Comparison of ENCODE assay signal across 18 cellular contexts in the genomic region with DNA sequence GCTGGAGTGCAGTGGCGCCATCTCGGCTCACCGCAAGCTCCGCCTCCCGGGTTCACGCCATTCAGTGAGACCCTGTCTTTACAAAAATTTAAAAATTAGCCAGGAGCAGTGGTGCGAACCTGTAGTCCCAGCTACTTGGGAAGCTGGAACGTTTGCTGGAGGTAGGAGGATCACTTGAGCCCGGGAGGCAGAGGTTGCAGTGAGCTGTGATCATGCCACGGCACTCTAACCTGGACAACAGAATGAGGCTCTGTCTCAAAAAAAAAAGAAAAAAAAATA. TPM values are rescaled to one million over a fixed set of nuclear protein-coding genes. Genes with fewer than 3 reads are reported as not detected.
DNase-seq lines count a peak whose midpoint lies in the region; ATAC-seq, FAIRE-seq and TF ChIP-seq lines count a peak whose summit lies in the region.
"Had no signal": no experiment of that assay in that cellular context is flagged by ENCODE, and none has a peak within 500 bp of the region (broad histone marks: within the 10 kb centered on the region; RNA-seq: fewer than 3 reads in every experiment).

No MANE protein-coding gene starts in this region.

- TF ChIP-seq CTCF in A549 (IDR thresholded peaks at IDR 0.05) (no peak), IMR-90 (conservative IDR thresholded peaks at IDR 0.05; ENCODE audit: low read depth, low read length) (no peak), foreskin keratinocyte (conservative IDR thresholded peaks at IDR 0.05) (no peak)

- H3K14ac ChIP-seq in IMR-90 (replicated peaks; ENCODE audit: low read depth, low read length): no peak overlapping the region

- H3K9me1 ChIP-seq in IMR-90 (ENCODE audit: insufficient read depth, low read length): peaks cover 27% of the 10 kb centered on the region

- H3K27ac Mint-ChIP-seq in activated naive CD4-positive, alpha-beta T cell treated with anti-CD3 and anti-CD28 coated beads, Interleukin-2, amount 50 U/mL, for 72 hours: no peak overlapping the region
- H3K27ac Mint-ChIP-seq: activated naive CD8-positive, alpha-beta T cell treated with anti-CD3 and anti-CD28 coated beads for 36 hours; activated T-cell treated with anti-CD3 and anti-CD28 coated beads, Interleukin-2, amount 50 U/mL, for 72 hours; stimulated activated effector memory CD8-positive, alpha-beta T cell treated with anti-CD3 and anti-CD28 coated beads, Interleukin-12 subunit alpha, Interleukin-12 subunit beta, amount 100 ng/mL, for 72 hours; T-helper 1 cell treated with Interleukin-12 subunit alpha and Interleukin-12 subunit beta and Interleukin-4 antibody, amounts not matched to agents 30 μg/mL and 1 μg/mL, for 36 hours had no signal

- peak overlapping the region; percentile 40; the same call in 1 of the 2 replicates for H4K5ac ChIP-seq in IMR-90 (ENCODE audit: low read depth, low read length)

- BruUV-seq in IMR-90 (replicated peaks; lab: Mats Ljungman, UMichigan): no TSS peak

- peak overlapping the region; percentile 89 to 96 for H3K27ac ChIP-seq in A549
- H3K27ac ChIP-seq in IMR-90 (ENCODE audit: insufficient read depth, low read length): no peak overlapping the region; the same call in 1 of the 2 replicates
- peak overlapping the region; percentile 94 for H3K27ac ChIP-seq in foreskin keratinocyte

- 90% methylated on average over 10 of the region's 10 CpGs for WGBS in A549 (ENCODE audit: missing lambda C conversion rate)
- WGBS in IMR-90 (ENCODE audit: extremely low coverage in 2 of 2, insufficient read length in 1 of 2), 2 experiments: 96% methylated on average over 6 of the region's 10 CpGs; no CpG with 5 or more reads in 1 of the 2 experiments

- ATAC-seq in A549: no peak
- no peak for ATAC-seq in IMR-90 (ENCODE audit: low read depth)
- no peak for ATAC-seq in foreskin keratinocyte
- ATAC-seq in GM18870 (IDR thresholded peaks at IDR 0.05; ENCODE audit: unreplicated experiment): no peak
- ATAC-seq in activated naive CD4-positive, alpha-beta T cell treated with anti-CD3 and anti-CD28 coated beads, Interleukin-2, amount 50 U/mL, for 72 hours: no peak
- no peak for ATAC-seq in HG03457 (IDR thresholded peaks at IDR 0.05; ENCODE audit: unreplicated experiment)

- H3K36me3 Mint-ChIP-seq in activated naive CD4-positive, alpha-beta T cell treated with anti-CD3 and anti-CD28 coated beads, Interleukin-2, amount 50 U/mL, for 72 hours: no peaks in the 10 kb centered on the region
- H3K36me3 Mint-ChIP-seq: activated naive CD8-positive, alpha-beta T cell treated with anti-CD3 and anti-CD28 coated beads for 36 hours; stimulated activated effector memory CD8-positive, alpha-beta T cell treated with anti-CD3 and anti-CD28 coated beads, Interleukin-12 subunit alpha, Interleukin-12 subunit beta, amount 100 ng/mL, for 72 hours had no signal

- H3K56ac ChIP-seq in IMR-90 (ENCODE audit: extremely low read depth, insufficient read depth, low read length): no peak overlapping the region

- no peaks in the 10 kb centered on the region for H3K9me3 ChIP-seq in A549
- no peaks in the 10 kb centered on the region for H3K9me3 ChIP-seq in IMR-90 (ENCODE audit: control insufficient read depth, insufficient read depth, low read length)

- peak overlapping the region; percentile 72 for H3K4me2 ChIP-seq in A549
- H3K4me2 ChIP-seq in IMR-90 (ENCODE audit: low read depth, low read length): no peak overlapping the region

- H3K23ac ChIP-seq in IMR-90 (ENCODE audit: low read depth, low read length): no peak overlapping the region

- dilution Hi-C loops in IMR-90 (cut with HindIII; ENCODE audit: low sequenced_read_pairs, unreplicated experiment): no loop called here

- TF ChIP-seq POLR2A in A549 (IDR thresholded peaks at IDR 0.05; ENCODE audit: low read length) (no peak), IMR-90 (IDR thresholded peaks at IDR 0.05; ENCODE audit: low read depth, low read length) (no peak)

- H2BK15ac ChIP-seq in IMR-90 (ENCODE audit: low read depth, low read length): peak overlapping the region; percentile 86; the same call in 1 of the 3 replicates

- H4K8ac ChIP-seq in IMR-90 (ENCODE audit: low read depth in 2 of 2, low read length in 2 of 2): peak overlapping the region in 1 of 2 experiments; percentile 83; a peak in 1 of 4 replicates

- TF ChIP-seq EP300 in A549 (IDR thresholded peaks at IDR 0.05): no peak

- H3K4me1 ChIP-seq in A549 (peaks cover 69% of the 10 kb centered on the region), IMR-90 (ENCODE audit: control insufficient read depth, insufficient read depth, low read length) (peaks cover 16% of the 10 kb centered on the region), foreskin keratinocyte (peaks cover 41% of the 10 kb centered on the region)

- CTCF ChIA-PET in A549 (lab: Yijun Ruan, JAX) (interaction anchor here (0.6 to 3.8 kb wide), 10 partner anchors 9 to 99 kb away, joined by 3 to 20 read pairs (median 6); no protein-coding TSS in a partner anchor), IMR-90 (lab: Yijun Ruan, JAX) (interaction anchor here (0.8 to 1.2 kb wide), 2 partner anchors 9 to 24 kb away, joined by 4 to 6 read pairs; no protein-coding TSS in a partner anchor)

- H3K4me3 ChIP-seq in A549: no peak overlapping the region
- H3K4me3 ChIP-seq in IMR-90 (ENCODE audit: insufficient read depth, low read depth, low read length): no peak overlapping the region

- peak overlapping the region; percentile 56 for H2BK5ac ChIP-seq in IMR-90 (ENCODE audit: low read depth, low read length, poor library complexity, severe bottlenecking)

- DNase-seq in A549 (ENCODE audit: low read depth in 1 of 2, low spot score in 1 of 2) (no peak), IMR-90 (no peak), foreskin keratinocyte (no peak), renal cortical epithelial cell (ENCODE audit: low read depth) (peak; percentile 72), CD1c-positive myeloid dendritic cell (ENCODE audit: extremely low spot score) (no peak)
- DNase-seq in activated naive CD4-positive, alpha-beta T cell treated with anti-CD3 and anti-CD28 coated beads, Interleukin-2, amount 50 U/mL, for 72 hours (ENCODE audit: low spot score in 2 of 2): no peak
- DNase-seq: activated CD4-positive, CD25-positive, alpha-beta regulatory T cell; activated naive CD8-positive, alpha-beta T cell treated with anti-CD3 and anti-CD28 coated beads for 36 hours; activated T-cell treated with anti-CD3 and anti-CD28 coated beads, Interleukin-2, amount 50 U/mL, for 72 hours; EL; NCI-H187 treated with DMSO at 0.1 percent for 48 hours; NK-92 treated with Interleukin-12 subunit alpha and Interleukin-12 subunit beta, amount 100 ng/mL, for 24 hours; SHP77; stimulated activated CD4-positive, alpha-beta T cell treated with anti-CD3 and anti-CD28 coated beads, Interleukin-12 subunit alpha, Interleukin-12 subunit beta, amount 100 ng/mL, for 4 hours had no signal

- H3K27me3 ChIP-seq in IMR-90 (ENCODE audit: control insufficient read depth, insufficient read depth, low read length) (no peaks in the 10 kb centered on the region), foreskin keratinocyte (no peaks in the 10 kb centered on the region)

- H3K4ac ChIP-seq in IMR-90 (ENCODE audit: low read depth, low read length): peak overlapping the region; percentile 80; the same call in 1 of the 2 replicates

- FAIRE-seq in A549 (lab: Jason Lieb, UNC): no peak

- peak overlapping the region; percentile 18; the same call in 1 of the 2 replicates for H4K91ac ChIP-seq in IMR-90 (ENCODE audit: insufficient read depth, low read depth, low read length)

- in situ Hi-C loops in IMR-90 (cut with MboI; ENCODE audit: low sequenced_read_pairs): no loop called here

- H3K36me3 ChIP-seq in IMR-90 (ENCODE audit: control insufficient read depth, insufficient read depth, low read length): no peaks in the 10 kb centered on the region

- no peaks in the 10 kb centered on the region for H4K20me1 ChIP-seq in IMR-90 (ENCODE audit: insufficient read depth, low read length)

- POLR2A ChIA-PET in A549 (lab: Yijun Ruan, JAX) (no interaction called here), IMR-90 (lab: Charles Lee; ENCODE audit: unreplicated experiment) (interaction anchor here (0.5 kb wide), 1 partner anchor 9 kb away, joined by 3 read pairs; no protein-coding TSS in a partner anchor)

- H2BK120ac ChIP-seq in IMR-90 (ENCODE audit: low read depth, low read length): peak overlapping the region; percentile 82

- no peaks in the 10 kb centered on the region for H3K79me1 ChIP-seq in IMR-90 (ENCODE audit: low read depth in 1 of 2, low read length in 2 of 2)

- H3K18ac ChIP-seq in IMR-90 (ENCODE audit: low read depth, low read length): no peak overlapping the region; the same call in 1 of the 2 replicates

- peak overlapping the region; percentile 88 for H2BK20ac ChIP-seq in IMR-90 (ENCODE audit: low read depth, low read length)

- intact Hi-C loops in IMR-90 (cut with micrococcal nuclease): no loop called here

- H3K9me3 Mint-ChIP-seq in activated naive CD4-positive, alpha-beta T cell treated with anti-CD3 and anti-CD28 coated beads, Interleukin-2, amount 50 U/mL, for 72 hours: no peaks in the 10 kb centered on the region
- H3K9me3 Mint-ChIP-seq: activated naive CD8-positive, alpha-beta T cell treated with anti-CD3 and anti-CD28 coated beads for 36 hours; activated T-cell treated with anti-CD3 and anti-CD28 coated beads, Interleukin-2, amount 50 U/mL, for 72 hours; stimulated activated effector memory CD8-positive, alpha-beta T cell treated with anti-CD3 and anti-CD28 coated beads, Interleukin-12 subunit alpha, Interleukin-12 subunit beta, amount 100 ng/mL, for 72 hours; T-helper 1 cell treated with Interleukin-12 subunit alpha and Interleukin-12 subunit beta and Interleukin-4 antibody, amounts not matched to agents 30 μg/mL and 1 μg/mL, for 36 hours had no signal

- H3K9ac ChIP-seq in IMR-90 (ENCODE audit: low read depth, low read length): no peak overlapping the region

- H2AK5ac ChIP-seq in IMR-90 (ENCODE audit: low read depth, low read length): peak overlapping the region; percentile 75; the same call in 1 of the 2 replicates

- no peak overlapping the region for H2AFZ ChIP-seq in IMR-90 (replicated peaks; ENCODE audit: low read length, poor library complexity)

- peak overlapping the region; percentile 44 for H2AK9ac ChIP-seq in IMR-90 (replicated peaks; ENCODE audit: low read depth, low read length, poor library complexity)

- no peak for TF ChIP-seq RAD21 in A549 (conservative IDR thresholded peaks at IDR 0.05 in 1 of 2, IDR thresholded peaks at IDR 0.05 in 1 of 2)
- TF ChIP-seq RAD21 in IMR-90 (IDR thresholded peaks at IDR 0.05; ENCODE audit: low read length): no peak

RNA-seq across cellular contexts. Expression of gene PARD6B, which starts 5.7 kb away (rescaled TPM):
- polyA plus RNA-seq in A549 (2011; rRNA removed) (6.2 and 6.4 TPM in 2 replicates), A549 (2017; fragmentation: RNase III; extraction: RNeasy Plus Mini Kit Qiagen cat#74134 plus additional on column Dnase treatment) (2.7 to 3.1 TPM (median 2.8 TPM) in 3 replicates), IMR-90 (2012; rRNA removed) (0.14 and 0.17 TPM in 2 replicates), foreskin keratinocyte (1.0 and 1.1 TPM in 2 replicates)
- 1.6 and 1.7 TPM in 2 replicates for polyA plus RNA-seq in A549 (2012; cell fraction: cytosol; rRNA removed)
- 1.3 and 1.7 TPM in 2 replicates for polyA plus RNA-seq in A549 (2012; cell fraction: nucleus; rRNA removed)
- polyA minus RNA-seq in A549 (2011; rRNA and poly(A)+ RNA removed): 11.1 and 11.2 TPM in 2 replicates
- total RNA-seq in IMR-90 (2012; rRNA removed) (0.90 and 1.4 TPM in 2 replicates), foreskin keratinocyte (4.3 and 5.2 TPM in 2 replicates), renal cortical epithelial cell (31.3 and 57.4 TPM in 2 replicates)
- polyA plus RNA-seq in IMR-90 (2012; cell fraction: cytosol; rRNA removed): 0.05 and 0.08 TPM in 2 replicates
- 0.07 and 0.25 TPM in 2 replicates for polyA plus RNA-seq in IMR-90 (2012; cell fraction: nucleus; rRNA removed; ENCODE audit: low replicate concordance)
- total RNA-seq in activated naive CD4-positive, alpha-beta T cell treated with anti-CD3 and anti-CD28 coated beads, Interleukin-2, amount 50 U/mL, for 72 hours: 1 to 10 TPM; 5.6 to 6.9 TPM

RNA-seq across cellular contexts. Expression of gene RIPOR3, which starts 34.3 kb away (rescaled TPM):
- polyA plus RNA-seq in A549 (2011; rRNA removed) (0.03 TPM in 1 of 2 replicates, not detected in the other), A549 (2017; fragmentation: RNase III; extraction: RNeasy Plus Mini Kit Qiagen cat#74134 plus additional on column Dnase treatment) (0.05 to 0.06 TPM in 2 of 3 replicates, not detected in the other), IMR-90 (2012; rRNA removed) (1.7 TPM in 2 replicates), foreskin keratinocyte (0.06 TPM in 2 replicates)
- 0.03 and 0.07 TPM in 2 replicates for polyA plus RNA-seq in A549 (2012; cell fraction: cytosol; rRNA removed)
- 0.09 and 0.19 TPM in 2 replicates for polyA plus RNA-seq in A549 (2012; cell fraction: nucleus; rRNA removed)
- polyA minus RNA-seq in A549 (2011; rRNA and poly(A)+ RNA removed): 0.05 TPM in 1 of 2 replicates, not detected in the other
- total RNA-seq in IMR-90 (2012; rRNA removed) (0.28 and 0.54 TPM in 2 replicates), foreskin keratinocyte (0.07 TPM in 2 replicates), renal cortical epithelial cell (0.35 and 0.65 TPM in 2 replicates)
- 0.28 and 0.71 TPM in 2 replicates for polyA plus RNA-seq in IMR-90 (2012; cell fraction: cytosol; rRNA removed)
- 11.7 and 15.4 TPM in 2 replicates for polyA plus RNA-seq in IMR-90 (2012; cell fraction: nucleus; rRNA removed; ENCODE audit: low replicate concordance)
- total RNA-seq in activated naive CD4-positive, alpha-beta T cell treated with anti-CD3 and anti-CD28 coated beads, Interleukin-2, amount 50 U/mL, for 72 hours: under 1 TPM in 1 of 2 donors, not detected in 1; 0.08 TPM
- total RNA-seq: activated naive CD8-positive, alpha-beta T cell treated with anti-CD3 and anti-CD28 coated beads for 36 hours had no signal
